In the genomic region with DNA sequence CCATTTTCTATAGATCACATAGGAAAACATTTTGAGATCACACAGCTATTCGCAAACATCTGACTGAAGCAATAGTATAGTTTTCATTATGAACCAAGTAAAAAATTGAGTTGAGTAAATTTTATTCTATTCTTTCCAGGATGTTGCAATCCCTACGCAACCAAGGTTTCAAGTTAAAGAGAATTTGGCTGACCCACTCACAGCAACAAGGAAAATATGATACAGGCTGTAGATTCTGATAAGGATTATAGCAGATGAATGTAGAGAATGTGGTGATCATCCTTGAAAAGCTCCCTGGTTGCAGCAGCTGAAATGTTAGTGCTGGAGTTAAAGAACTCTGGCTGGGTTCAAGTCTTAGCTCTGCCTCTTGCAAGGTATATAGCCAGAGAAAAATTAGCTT, we compare ENCODE assay signal across 14 cellular contexts. TPM values are rescaled to one million over a fixed set of nuclear protein-coding genes. Genes with fewer than 3 reads are reported as not detected.
DNase-seq lines count a peak whose midpoint lies in the region; ATAC-seq, FAIRE-seq and TF ChIP-seq lines count a peak whose summit lies in the region.
"Had no signal": no experiment of that assay in that cellular context is flagged by ENCODE, and none has a peak within 500 bp of the region (broad histone marks: within the 10 kb centered on the region; RNA-seq: fewer than 3 reads in every experiment).

No MANE protein-coding gene starts in this region.

- no peaks in the 10 kb centered on the region for H4K20me1 ChIP-seq in fibroblast of lung (ENCODE audit: control insufficient read depth, extremely low read depth, insufficient read depth, low read length)

- TF ChIP-seq EP300 in sigmoid colon (IDR thresholded peaks at IDR 0.05), result no peak

- peaks cover 11% of the 10 kb centered on the region for H3K4me1 ChIP-seq in fibroblast of lung (ENCODE audit: control insufficient read depth, extremely low read depth, insufficient read depth, low read length)
- peaks cover 0 to 76% (median 73%) of the 10 kb centered on the region in 4 donors for H3K4me1 ChIP-seq in sigmoid colon
- H3K4me1 ChIP-seq in SJCRH30, result no peaks in the 10 kb centered on the region

- H3K36me3 ChIP-seq in fibroblast of lung (ENCODE audit: control insufficient read depth, insufficient read depth, low read length) (no peaks in the 10 kb centered on the region), sigmoid colon (peaks cover 0 to 3% (median 0%) of the 10 kb centered on the region in 4 donors), SJCRH30 (no peaks in the 10 kb centered on the region)
- H3K36me3 ChIP-seq: SJSA1 had no signal

- H3K36me3 Mint-ChIP-seq in T-helper 17 cell (ENCODE audit: low read depth), result no peaks in the 10 kb centered on the region
- H3K36me3 Mint-ChIP-seq: activated naive CD8-positive, alpha-beta T cell treated with anti-CD3 and anti-CD28 coated beads for 36 hours; naive thymus-derived CD8-positive, alpha-beta T cell had no signal

- H3K9ac ChIP-seq in fibroblast of lung (ENCODE audit: insufficient read depth, low read length), result no peak overlapping the region

- H3K9me3 ChIP-seq in T-helper 17 cell (ENCODE audit: control insufficient read depth, low read length, poor library complexity, severe bottlenecking), result no peaks in the 10 kb centered on the region
- no peaks in the 10 kb centered on the region for H3K9me3 ChIP-seq in fibroblast of lung (ENCODE audit: control insufficient read depth, insufficient read depth, low read depth, low read length)
- no peaks in the 10 kb centered on the region for H3K9me3 ChIP-seq in sigmoid colon
- no peaks in the 10 kb centered on the region for H3K9me3 ChIP-seq in SJCRH30 (replicated peaks)
- H3K9me3 ChIP-seq: SJSA1 had no signal

- TF ChIP-seq CTCF in fibroblast of lung (conservative IDR thresholded peaks at IDR 0.05 in 1 of 2, IDR thresholded peaks at IDR 0.05 in 1 of 2; ENCODE audit: low read depth in 1 of 2, low read length in 2 of 2) (no peak), sigmoid colon (IDR thresholded peaks at IDR 0.05) (no peak)

- FAIRE-seq in GM19239 (lab: Jason Lieb, UNC), result no peak

- WGBS in sigmoid colon, 2 donors, result 84 to 88% methylated on average over 2 of the region's 2 CpGs

- no peak for TF ChIP-seq POLR2A in sigmoid colon (IDR thresholded peaks at IDR 0.05)

- no peaks in the 10 kb centered on the region for H3K27me3 Mint-ChIP-seq in T-helper 17 cell

- no peak for ATAC-seq in T-helper 17 cell
- ATAC-seq: naive thymus-derived CD8-positive, alpha-beta T cell; sciatic nerve had no signal

- H3K27ac ChIP-seq in fibroblast of lung (ENCODE audit: insufficient read depth, low read length), result no peak overlapping the region
- H3K27ac ChIP-seq in sigmoid colon, result peak overlapping the region in 3 of 4 donors; percentile 12 to 97 (median 62)
- H3K27ac ChIP-seq in SJCRH30, result no peak overlapping the region
- H3K27ac ChIP-seq: SJSA1 had no signal

- no peak overlapping the region for H3K4me3 ChIP-seq in fibroblast of lung (replicated peaks in 1 of 4; ENCODE audit: control extremely low read depth in 1 of 4, insufficient read depth in 1 of 4, low read depth in 3 of 4, low read length in 4 of 4)
- peak overlapping the region in 2 of 4 donors; percentile 4 to 16 for H3K4me3 ChIP-seq in sigmoid colon
- H3K4me3 ChIP-seq in SJCRH30, result no peak overlapping the region
- H3K4me3 ChIP-seq: SJSA1 had no signal

- peak overlapping the region; percentile 31 for H3K4me3 Mint-ChIP-seq in T-helper 17 cell
- H3K4me3 Mint-ChIP-seq: activated naive CD8-positive, alpha-beta T cell treated with anti-CD3 and anti-CD28 coated beads for 36 hours had no signal

- H3K27ac Mint-ChIP-seq in T-helper 17 cell, result no peak overlapping the region
- H3K27ac Mint-ChIP-seq: activated naive CD8-positive, alpha-beta T cell treated with anti-CD3 and anti-CD28 coated beads for 36 hours had no signal

- intact Hi-C loops in sigmoid colon (cut with DNase I), result no loop called here

- H2AFZ ChIP-seq in fibroblast of lung (ENCODE audit: low read length), result no peak overlapping the region

- H3K79me2 ChIP-seq in fibroblast of lung (ENCODE audit: control insufficient read depth, insufficient read depth, low read length), result peaks cover 45% of the 10 kb centered on the region

- peak overlapping the region; percentile 45 for H3K4me2 ChIP-seq in fibroblast of lung (ENCODE audit: extremely low read depth, insufficient read depth, low read length)

- no peaks in the 10 kb centered on the region for H3K27me3 ChIP-seq in fibroblast of lung (ENCODE audit: control insufficient read depth, insufficient read depth, low read length)
- H3K27me3 ChIP-seq in sigmoid colon, result no peaks in the 10 kb centered on the region
- H3K27me3 ChIP-seq in SJCRH30, result no peaks in the 10 kb centered on the region
- H3K27me3 ChIP-seq: SJSA1 had no signal

- peaks cover 16% of the 10 kb centered on the region for H3K4me1 Mint-ChIP-seq in T-helper 17 cell

- DNase-seq in GM03348 (ENCODE audit: low spot score) (peak; percentile 54), T-helper 17 cell (no peak), fibroblast of lung (ENCODE audit: low read depth in 2 of 2) (peak; percentile 89 to 90), sigmoid colon (no peak), GM19239 (ENCODE audit: insufficient read length, low spot score) (no peak), NCI-H345 (lab: John Stamatoyannopoulos, UW) (no peak), SJCRH30 (no peak)
- DNase-seq in activated CD4-positive, alpha-beta T cell treated with anti-CD3 and anti-CD28 coated beads, Interleukin-2, amount 50 U/mL, for 4 hours, result no peak
- DNase-seq: activated naive CD8-positive, alpha-beta T cell treated with anti-CD3 and anti-CD28 coated beads for 36 hours; activated T-cell treated with anti-CD3 and anti-CD28 coated beads for 4 hours; cortex of kidney had no signal

RNA-seq across cellular contexts. Expression of gene ABCA1, which starts 4.7 kb away (rescaled TPM):
- total RNA-seq in T-helper 17 cell (10 to 100 TPM; 16.0 to 18.9 TPM), fibroblast of lung (60.4 and 75.2 TPM in 2 replicates), sigmoid colon (100 to 1,000 TPM in 1 of 4 donors, 10 to 100 TPM in 3; 76.7 to 110 (median 91.3) TPM)
- polyA plus RNA-seq in fibroblast of lung (11.5 and 22.4 TPM in 2 replicates), sigmoid colon (1 to 10 TPM; 2.4 to 7.4 (median 4.9) TPM)
- polyA plus RNA-seq in fibroblast of lung (2012), result 7.2 and 12.3 TPM in 2 replicates
- polyA minus RNA-seq in fibroblast of lung (ENCODE audit: low replicate concordance), result 143 and 175 TPM in 2 replicates
- total RNA-seq in SJCRH30 (2014; rRNA removed; shearing (Covaris generic)), result 0.03 and 0.04 TPM in 2 replicates

Comparison
In these comparisons a context has a peak if more than half of its experiments do, and no peak if none do; other contexts are left out.
1. DNase-seq: peak in GM03348 (single experiment) and fibroblast of lung (2 of 2); none in T-helper 17 cell (0 of 3), sigmoid colon (single experiment), GM19239 (single experiment), activated CD4-positive, alpha-beta T cell treated with anti-CD3 and anti-CD28 coated beads, Interleukin-2, amount 50 U/mL, for 4 hours (0 of 2), NCI-H345 (single experiment) and SJCRH30 (0 of 2).
2. H3K27ac ChIP-seq: peak in sigmoid colon (3 of 4); none in fibroblast of lung (single experiment) and SJCRH30 (single experiment).
3. RNA of gene ABCA1, which starts 4.7 kb away (total RNA-seq): 76.7 to 110 TPM in sigmoid colon, 60.4 to 75.2 TPM in fibroblast of lung and 16.0 to 18.9 TPM in T-helper 17 cell; 0.03 to 0.04 TPM in SJCRH30; every median in the first group is over 10 times any median in the second.